8 cellular contexts compared by ENCODE assay signal in genomic region chr17:59706900-59707181, GRCh38. TPM values are rescaled to one million over a fixed set of nuclear protein-coding genes. Genes with fewer than 3 reads are reported as not detected.
DNase-seq lines count a peak whose midpoint lies in the region; ATAC-seq, FAIRE-seq and TF ChIP-seq lines count a peak whose summit lies in the region.

No MANE protein-coding gene starts in this region.

- TF ChIP-seq POLR2A in A549 (IDR thresholded peaks at IDR 0.05; ENCODE audit: low read length): no peak

- H3K9me3 Mint-ChIP-seq in brain: peaks cover 0 to 17% (median 10%) of the 10 kb centered on the region in 5 experiments

- H3K4me1 Mint-ChIP-seq in brain: peaks cover 86% of the 10 kb centered on the region

- H3K4me3 ChIP-seq in A549 (peak overlapping the region; percentile 68), mucosa of stomach (ENCODE audit: low read length) (peak overlapping the region; percentile 83)
- H3K4me3 ChIP-seq in Jurkat, Clone E6-1 (ENCODE audit: low read length): peak overlapping the region; percentile 92

- FAIRE-seq in A549 (lab: Jason Lieb, UNC): no peak

- TF ChIP-seq RAD21 in A549 (conservative IDR thresholded peaks at IDR 0.05 in 1 of 2, IDR thresholded peaks at IDR 0.05 in 1 of 2): no peak

- CTCF ChIA-PET in A549 (lab: Yijun Ruan, JAX): interaction anchor here (1.0 to 1.9 kb wide), 5 partner anchors 8 to 48 kb away, joined by 3 to 5 read pairs (median 4); no protein-coding TSS in a partner anchor

- no peaks in the 10 kb centered on the region for H3K36me3 ChIP-seq in mucosa of stomach (ENCODE audit: control insufficient read depth, insufficient read depth, low read length)

- TF ChIP-seq EP300 in A549 (IDR thresholded peaks at IDR 0.05): no peak

- peaks cover 26% of the 10 kb centered on the region for H3K27me3 Mint-ChIP-seq in brain

- peaks cover 41% of the 10 kb centered on the region for H3K4me1 ChIP-seq in A549
- H3K4me1 ChIP-seq in mucosa of stomach (ENCODE audit: control insufficient read depth, insufficient read depth, low read length): peaks cover 11% of the 10 kb centered on the region

- H3K4me2 ChIP-seq in A549: peak overlapping the region; percentile 96

- H3K9ac ChIP-seq in mucosa of stomach (ENCODE audit: low read length): peak overlapping the region; percentile 59

- POLR2A ChIA-PET in A549 (lab: Yijun Ruan, JAX): interaction anchor here (0.7 to 2.1 kb wide), 17 partner anchors 8 to 375 kb away, joined by 3 to 38 read pairs (median 4); partner anchors contain the start of genes CLTC, HEATR6 and RNFT1

- peak overlapping the region; percentile 94 to 99 (median 98) for H3K4me3 Mint-ChIP-seq in brain

- no peaks in the 10 kb centered on the region for H3K27me3 ChIP-seq in mucosa of stomach (ENCODE audit: control insufficient read depth, insufficient read depth, low read length)

- under 1% methylated on average over 14 of the region's 14 CpGs for WGBS in A549 (ENCODE audit: missing lambda C conversion rate)

- DNase-seq in A549 (ENCODE audit: low read depth in 1 of 2, low spot score in 1 of 2) (no peak), dedifferentiated amniotic fluid mesenchymal stem cell (ENCODE audit: extremely low spot score) (no peak)
- no peak for DNase-seq in Jurkat, Clone E6-1 (ENCODE audit: low read depth, low spot score)

- H3K27ac Mint-ChIP-seq in brain: peak overlapping the region; percentile 97 to 99 (median 99)

- H3K9me3 ChIP-seq in A549 (no peaks in the 10 kb centered on the region), mucosa of stomach (ENCODE audit: control insufficient read depth, low read length) (no peaks in the 10 kb centered on the region)

- TF ChIP-seq CTCF in A549 (IDR thresholded peaks at IDR 0.05) (no peak), brain (conservative IDR thresholded peaks at IDR 0.05) (no peak)

- ATAC-seq in A549 (no peak), HG02763 (IDR thresholded peaks at IDR 0.05; ENCODE audit: unreplicated experiment) (no peak), GM21367 (IDR thresholded peaks at IDR 0.05; ENCODE audit: unreplicated experiment) (no peak), GM19328 (IDR thresholded peaks at IDR 0.05; ENCODE audit: unreplicated experiment) (no peak)

- peak overlapping the region; percentile 87 to 92 for H3K27ac ChIP-seq in A549

- peaks cover 49% of the 10 kb centered on the region for H3K36me3 Mint-ChIP-seq in brain

TF ChIP-seq in A549, 52 proteins besides CTCF, POLR2A, EP300 and RAD21 (continues in another document):
- TF ChIP-seq CBX2 (IDR thresholded peaks at IDR 0.05; ENCODE audit: borderline replicate concordance, low read depth): no peak
- TF ChIP-seq JUNB (IDR thresholded peaks at IDR 0.05): no peak
- TF ChIP-seq FOXS1 (CRISPR knock-in tag; IDR thresholded peaks at IDR 0.05): no peak
- TF ChIP-seq NPAS2 (CRISPR knock-in tag; IDR thresholded peaks at IDR 0.05; ENCODE audit: borderline replicate concordance): no peak
- TF ChIP-seq KDM1A (IDR thresholded peaks at IDR 0.05; ENCODE audit: low read depth): no peak
- no peak for TF ChIP-seq FOSL2 (IDR thresholded peaks at IDR 0.05)
- TF ChIP-seq FOSL2 (CRISPR knock-in tag; IDR thresholded peaks at IDR 0.05): no peak
- TF ChIP-seq NR3C1 (IDR thresholded peaks at IDR 0.05): no peak
- TF ChIP-seq EHF (CRISPR knock-in tag; IDR thresholded peaks at IDR 0.05): no peak
- TF ChIP-seq MYC (IDR thresholded peaks at IDR 0.05; ENCODE audit: borderline replicate concordance, low read length): no peak
- no peak for TF ChIP-seq MAFK (IDR thresholded peaks at IDR 0.05; ENCODE audit: partially characterized antibody)
- TF ChIP-seq ZNF302 (CRISPR knock-in tag; IDR thresholded peaks at IDR 0.05): no peak
- TF ChIP-seq KDM5A (IDR thresholded peaks at IDR 0.05): no peak; the same call in 1 of the 2 replicates
- no peak for TF ChIP-seq E2F6 (IDR thresholded peaks at IDR 0.05; ENCODE audit: borderline replicate concordance, low read depth)
- TF ChIP-seq HOXA7 (CRISPR knock-in tag; IDR thresholded peaks at IDR 0.05): peak; percentile 82; the same call in 1 of the 2 replicates
- TF ChIP-seq TP53 (CRISPR knock-in tag; IDR thresholded peaks at IDR 0.05): peak; percentile 39; the same call in 1 of the 2 replicates
- no peak for TF ChIP-seq NFE2L2 (conservative IDR thresholded peaks at IDR 0.05; ENCODE audit: low read length)
- no peak for TF ChIP-seq ELK1 (IDR thresholded peaks at IDR 0.05; ENCODE audit: low read depth, low read length)
- peak; percentile 68; the same call in 1 of the 2 replicates for TF ChIP-seq FOSB (CRISPR knock-in tag; IDR thresholded peaks at IDR 0.05)
- no peak for TF ChIP-seq MAX (IDR thresholded peaks at IDR 0.05)
- TF ChIP-seq GATA3 (IDR thresholded peaks at IDR 0.05; ENCODE audit: borderline replicate concordance): no peak
- TF ChIP-seq CEBPB (IDR thresholded peaks at IDR 0.05): no peak
- no peak for TF ChIP-seq RFX5 (IDR thresholded peaks at IDR 0.05)
- no peak for TF ChIP-seq REST (IDR thresholded peaks at IDR 0.05)

RNA-seq across cellular contexts. Expression of gene PTRH2, which starts 0.4 kb away (rescaled TPM):
- polyA plus RNA-seq in A549 (2011; rRNA removed) (169 and 171 TPM in 2 replicates), A549 (2017; fragmentation: RNase III; extraction: RNeasy Plus Mini Kit Qiagen cat#74134 plus additional on column Dnase treatment) (109 to 114 TPM (median 111 TPM) in 3 replicates), brain (ENCODE audit: insufficient read depth, low read depth, low replicate concordance) (13.9 TPM)
- polyA plus RNA-seq in A549 (2012; cell fraction: cytosol; rRNA removed): 94.6 and 108 TPM in 2 replicates
- polyA plus RNA-seq in A549 (2012; cell fraction: nucleus; rRNA removed): 35.6 and 63.6 TPM in 2 replicates
- polyA minus RNA-seq in A549 (2011; rRNA and poly(A)+ RNA removed): 53.6 and 71.5 TPM in 2 replicates
- polyA plus RNA-seq in Jurkat, Clone E6-1 (2012; ENCODE audit: insufficient read depth, insufficient read length): 48.3 TPM

RNA-seq across cellular contexts. Expression of gene VMP1, which starts 0.6 kb away (rescaled TPM):
- polyA plus RNA-seq in A549 (2011; rRNA removed): 638 and 726 TPM in 2 replicates
- 95.8 and 122 TPM in 2 replicates for polyA plus RNA-seq in A549 (2012; cell fraction: cytosol; rRNA removed)
- 106 and 218 TPM in 2 replicates for polyA plus RNA-seq in A549 (2012; cell fraction: nucleus; rRNA removed)
- 354 to 422 TPM (median 395 TPM) in 3 replicates for polyA plus RNA-seq in A549 (2017; fragmentation: RNase III; extraction: RNeasy Plus Mini Kit Qiagen cat#74134 plus additional on column Dnase treatment)
- polyA minus RNA-seq in A549 (2011; rRNA and poly(A)+ RNA removed): 969 and 1,130 TPM in 2 replicates
- polyA plus RNA-seq in Jurkat, Clone E6-1 (2012; ENCODE audit: insufficient read depth, insufficient read length): 95.9 TPM
- polyA plus RNA-seq in brain (ENCODE audit: insufficient read depth, low read depth, low replicate concordance): 34.0 TPM
